Comparison of ENCODE assay signal across 21 cellular contexts in genomic region chr6:16468991-16469615, GRCh38.
"Had no signal": no experiment of that assay in that cellular context is flagged by ENCODE, and none has a peak within 500 bp of the region (broad histone marks: within the 10 kb centered on the region; RNA-seq: fewer than 3 reads in every experiment).

No MANE protein-coding gene starts in this region.

- FAIRE-seq: endometrium, frontal cortex had no signal

- H3K27ac Mint-ChIP-seq: stimulated activated effector memory CD8-positive, alpha-beta T cell treated with anti-CD3 and anti-CD28 coated beads, Interleukin-12 subunit alpha, Interleukin-12 subunit beta, amount 100 ng/mL, for 72 hours; stimulated activated naive CD8-positive, alpha-beta T cell treated with anti-CD3 and anti-CD28 coated beads, Interleukin-15, Interleukin-2, amounts not matched to agents 100 ng/mL and 50 ng/mL, for 24 hours had no signal

- DNase-seq: dorsolateral prefrontal cortex; effector CD8-positive, alpha-beta T cell; heart left ventricle; hippocampal formation; left colon; left ventricle myocardium superior; mesenchymal stem cell; naive B cell; psoas muscle; retina; right lobe of liver; stimulated activated CD4-positive, alpha-beta T cell treated with anti-CD3 and anti-CD28 coated beads, Interleukin-4, amount 100 ng/mL, for 1 hour; stimulated activated CD8-positive, alpha-beta memory T cell treated with anti-CD3 and anti-CD28 coated beads, Interleukin-4, amount 100 ng/mL, for 48 hours; tibial artery; upper lobe of left lung; uterus had no signal

- H3K27me3 Mint-ChIP-seq: stimulated activated naive CD8-positive, alpha-beta T cell treated with anti-CD3 and anti-CD28 coated beads, Interleukin-15, Interleukin-2, amounts not matched to agents 100 ng/mL and 50 ng/mL, for 24 hours had no signal

- ATAC-seq: esophagus mucosa, heart left ventricle, left colon, left ventricle myocardium superior, psoas muscle, right lobe of liver had no signal

- H3K9me3 Mint-ChIP-seq: naive B cell; stimulated activated effector memory CD8-positive, alpha-beta T cell treated with anti-CD3 and anti-CD28 coated beads, Interleukin-12 subunit alpha, Interleukin-12 subunit beta, amount 100 ng/mL, for 72 hours; stimulated activated naive CD8-positive, alpha-beta T cell treated with anti-CD3 and anti-CD28 coated beads, Interleukin-15, Interleukin-2, amounts not matched to agents 100 ng/mL and 50 ng/mL, for 24 hours had no signal

- H3K4me3 Mint-ChIP-seq: naive B cell; stimulated activated naive CD8-positive, alpha-beta T cell treated with anti-CD3 and anti-CD28 coated beads, Interleukin-15, Interleukin-2, amounts not matched to agents 100 ng/mL and 50 ng/mL, for 24 hours had no signal

- H3K36me3 Mint-ChIP-seq: naive B cell had no signal
